ENCODE assay signal across 9 cellular contexts in genomic region chr12:98579835-98580234, GRCh38.
"Had no signal": no experiment of that assay in that cellular context is flagged by ENCODE, and none has a peak within 500 bp of the region (broad histone marks: within the 10 kb centered on the region; RNA-seq: fewer than 3 reads in every experiment).

No MANE protein-coding gene starts in this region.

- FAIRE-seq: HepG2 had no signal

- H3K27ac ChIP-seq: GM23248, HL-60 had no signal

- H3K4me3 Mint-ChIP-seq: HFFc6, IgD-negative memory B cell had no signal

- H3K27ac Mint-ChIP-seq: HFFc6 had no signal

- H3K4me1 ChIP-seq: HAP-1 had no signal

- H3K9me3 ChIP-seq: HAP-1 had no signal

- H3K36me3 ChIP-seq: HAP-1 had no signal

- ATAC-seq: HepG2 had no signal

- H3K9ac ChIP-seq: GM23248 had no signal

- H3K4me3 ChIP-seq: GM23248, HAP-1 had no signal

- H3K9me3 Mint-ChIP-seq: HFFc6, IgD-negative memory B cell had no signal

- DNase-seq: GM23248, GOT3, H7, HFFc6, KG1 had no signal

- H2AFZ ChIP-seq: GM23248 had no signal
